Comparison of ENCODE assay signal across 9 cellular contexts in genomic region chr7:44617225-44617885, GRCh38. TPM values are rescaled to one million over a fixed set of nuclear protein-coding genes. Genes with fewer than 3 reads are reported as not detected.
DNase-seq lines count a peak whose midpoint lies in the region; ATAC-seq and TF ChIP-seq lines count a peak whose summit lies in the region.
"Had no signal": no experiment of that assay in that cellular context is flagged by ENCODE, and none has a peak within 500 bp of the region (broad histone marks: within the 10 kb centered on the region; RNA-seq: fewer than 3 reads in every experiment).

No MANE protein-coding gene starts in this region.

- DNase-seq in GM13976 (ENCODE audit: low spot score), result peak; percentile 39
- no peak for DNase-seq in activated naive CD8-positive, alpha-beta T cell treated with anti-CD3 and anti-CD28 coated beads, Interleukin-2, amount 50 U/mL, for 24 hours
- peak; percentile 76 for DNase-seq in renal cortical epithelial cell (ENCODE audit: low read depth)
- DNase-seq in NCI-H146 treated with DMSO at 0.1 percent for 48 hours (lab: John Stamatoyannopoulos, UW; ENCODE audit: unreplicated experiment), result no peak
- DNase-seq in SHP77 treated with DMSO at 0.1 percent for 48 hours (lab: John Stamatoyannopoulos, UW), result no peak
- DNase-seq in NCI-H1417 (lab: John Stamatoyannopoulos, UW), result no peak
- DNase-seq: heart left ventricle had no signal

- peaks cover 80% of the 10 kb centered on the region for H3K4me1 Mint-ChIP-seq in activated naive CD8-positive, alpha-beta T cell treated with anti-CD3 and anti-CD28 coated beads, Interleukin-2, amount 50 U/mL, for 24 hours

- TF ChIP-seq CTCF in GM13976 (IDR thresholded peaks at IDR 0.05; ENCODE audit: borderline replicate concordance, control extremely low read depth, extremely low read depth, insufficient read depth, missing control alignments), result no peak

- H3K27ac Mint-ChIP-seq in activated naive CD8-positive, alpha-beta T cell treated with anti-CD3 and anti-CD28 coated beads, Interleukin-2, amount 50 U/mL, for 24 hours, result peak overlapping the region; percentile 92

- ATAC-seq in HG03354 (IDR thresholded peaks at IDR 0.05; ENCODE audit: poor library complexity, severe bottlenecking, unreplicated experiment), result peak; percentile 57
- peak; percentile 90 for ATAC-seq in activated naive CD8-positive, alpha-beta T cell treated with anti-CD3 and anti-CD28 coated beads, Interleukin-2, amount 50 U/mL, for 24 hours
- no peak for ATAC-seq in GM21447 (IDR thresholded peaks at IDR 0.05; ENCODE audit: unreplicated experiment)

- H3K36me3 Mint-ChIP-seq in activated naive CD8-positive, alpha-beta T cell treated with anti-CD3 and anti-CD28 coated beads, Interleukin-2, amount 50 U/mL, for 24 hours (ENCODE audit: low read depth), result peaks cover 16% of the 10 kb centered on the region

- peak overlapping the region; percentile 45 for H3K4me3 Mint-ChIP-seq in activated naive CD8-positive, alpha-beta T cell treated with anti-CD3 and anti-CD28 coated beads, Interleukin-2, amount 50 U/mL, for 24 hours

- H3K9me3 Mint-ChIP-seq in activated naive CD8-positive, alpha-beta T cell treated with anti-CD3 and anti-CD28 coated beads, Interleukin-2, amount 50 U/mL, for 24 hours, result no peaks in the 10 kb centered on the region

- in situ Hi-C loops in GM13976 (cut with MboI; ENCODE audit: low sequenced_read_pairs, unreplicated experiment), result no loop called here

- no peaks in the 10 kb centered on the region for H3K27me3 Mint-ChIP-seq in activated naive CD8-positive, alpha-beta T cell treated with anti-CD3 and anti-CD28 coated beads, Interleukin-2, amount 50 U/mL, for 24 hours

RNA-seq across cellular contexts. Expression of gene OGDH, which starts 10.9 kb away (rescaled TPM):
- total RNA-seq in renal cortical epithelial cell, result 105 and 157 TPM in 2 replicates

RNA-seq across cellular contexts. Expression of gene TMED4, which starts 35.3 kb away (rescaled TPM):
- total RNA-seq in renal cortical epithelial cell, result 259 and 304 TPM in 2 replicates

RNA-seq across cellular contexts. Expression of gene DDX56, which starts 43.6 kb away (rescaled TPM):
- total RNA-seq in renal cortical epithelial cell, result 51.1 and 71.2 TPM in 2 replicates

Comparison
In these comparisons a context has a peak if more than half of its experiments do, and no peak if none do; other contexts are left out.
1. DNase-seq: peak in GM13976 (single experiment) and renal cortical epithelial cell (single experiment); none in activated naive CD8-positive, alpha-beta T cell treated with anti-CD3 and anti-CD28 coated beads, Interleukin-2, amount 50 U/mL, for 24 hours (single experiment), NCI-H146 treated with DMSO at 0.1 percent for 48 hours (single experiment), SHP77 treated with DMSO at 0.1 percent for 48 hours (single experiment) and NCI-H1417 (0 of 3).